ENCODE assay signal across 1 cellular context in genomic region chr11:30488304-30488998, GRCh38.
A peak's percentile ranks its signal among the peaks of the same experiment; 100 is the strongest.
TF ChIP-seq lines count a peak whose summit lies in the region.

No MANE protein-coding gene starts in this region.

TF ChIP-seq in HepG2, 621 proteins besides CTCF, POLR2A, EP300 and RAD21 (continued from another document):
- TF ChIP-seq ZNF33A (CRISPR knock-in tag; IDR thresholded peaks at IDR 0.05; ENCODE audit: borderline replicate concordance): peak; percentile 49; the same call in 1 of the 2 replicates
- no peak for TF ChIP-seq ZNF34 (CRISPR knock-in tag; IDR thresholded peaks at IDR 0.05; ENCODE audit: borderline replicate concordance)
- no peak for TF ChIP-seq ZHX1 (CRISPR knock-in tag; IDR thresholded peaks at IDR 0.05; ENCODE audit: low read depth)
- no peak for TF ChIP-seq BHLHE40 (IDR thresholded peaks at IDR 0.05; ENCODE audit: low read length)
- no peak for TF ChIP-seq AGO2 (optimal IDR thresholded peaks at IDR 0.05; ENCODE audit: low read depth, low read length)
- no peak for TF ChIP-seq ZNF891 (CRISPR knock-in tag; IDR thresholded peaks at IDR 0.05)
- TF ChIP-seq SAP130 (CRISPR knock-in tag; IDR thresholded peaks at IDR 0.05; ENCODE audit: low read depth): peak; percentile 46; the same call in 1 of the 2 replicates
- TF ChIP-seq ZFP91 (CRISPR knock-in tag; IDR thresholded peaks at IDR 0.05; ENCODE audit: borderline replicate concordance): peak; percentile 87; the same call in 1 of the 2 replicates
- no peak for TF ChIP-seq ZNF75D (CRISPR knock-in tag; IDR thresholded peaks at IDR 0.05; ENCODE audit: borderline replicate concordance)
- TF ChIP-seq ZNF329 (CRISPR knock-in tag; IDR thresholded peaks at IDR 0.05; ENCODE audit: low read depth): no peak
- no peak for TF ChIP-seq ZNF709 (CRISPR knock-in tag; IDR thresholded peaks at IDR 0.05)
- no peak for TF ChIP-seq PAX8 (CRISPR knock-in tag; IDR thresholded peaks at IDR 0.05; ENCODE audit: borderline replicate concordance)
- TF ChIP-seq MEIS2 (CRISPR knock-in tag; IDR thresholded peaks at IDR 0.05): no peak
- TF ChIP-seq ZEB1 (IDR thresholded peaks at IDR 0.05; ENCODE audit: insufficient replicate concordance, low read depth): no peak
- no peak for TF ChIP-seq HHEX (CRISPR knock-in tag; IDR thresholded peaks at IDR 0.05)
- TF ChIP-seq GFI1 (CRISPR knock-in tag; IDR thresholded peaks at IDR 0.05; ENCODE audit: borderline replicate concordance): peak; percentile 63
- no peak for TF ChIP-seq ZBTB10 (CRISPR knock-in tag; IDR thresholded peaks at IDR 0.05; ENCODE audit: borderline replicate concordance)
- no peak for TF ChIP-seq MAF1 (CRISPR knock-in tag; IDR thresholded peaks at IDR 0.05; ENCODE audit: borderline replicate concordance)
- no peak for TF ChIP-seq SNAPC4 (CRISPR knock-in tag; IDR thresholded peaks at IDR 0.05)
- TF ChIP-seq THYN1 (CRISPR knock-in tag; IDR thresholded peaks at IDR 0.05; ENCODE audit: borderline replicate concordance, low read depth): no peak
- TF ChIP-seq PHF20 (CRISPR knock-in tag; IDR thresholded peaks at IDR 0.05): no peak
- no peak for TF ChIP-seq TOE1 (CRISPR knock-in tag; IDR thresholded peaks at IDR 0.05)
